13 cellular contexts compared by ENCODE assay signal in the genomic region with DNA sequence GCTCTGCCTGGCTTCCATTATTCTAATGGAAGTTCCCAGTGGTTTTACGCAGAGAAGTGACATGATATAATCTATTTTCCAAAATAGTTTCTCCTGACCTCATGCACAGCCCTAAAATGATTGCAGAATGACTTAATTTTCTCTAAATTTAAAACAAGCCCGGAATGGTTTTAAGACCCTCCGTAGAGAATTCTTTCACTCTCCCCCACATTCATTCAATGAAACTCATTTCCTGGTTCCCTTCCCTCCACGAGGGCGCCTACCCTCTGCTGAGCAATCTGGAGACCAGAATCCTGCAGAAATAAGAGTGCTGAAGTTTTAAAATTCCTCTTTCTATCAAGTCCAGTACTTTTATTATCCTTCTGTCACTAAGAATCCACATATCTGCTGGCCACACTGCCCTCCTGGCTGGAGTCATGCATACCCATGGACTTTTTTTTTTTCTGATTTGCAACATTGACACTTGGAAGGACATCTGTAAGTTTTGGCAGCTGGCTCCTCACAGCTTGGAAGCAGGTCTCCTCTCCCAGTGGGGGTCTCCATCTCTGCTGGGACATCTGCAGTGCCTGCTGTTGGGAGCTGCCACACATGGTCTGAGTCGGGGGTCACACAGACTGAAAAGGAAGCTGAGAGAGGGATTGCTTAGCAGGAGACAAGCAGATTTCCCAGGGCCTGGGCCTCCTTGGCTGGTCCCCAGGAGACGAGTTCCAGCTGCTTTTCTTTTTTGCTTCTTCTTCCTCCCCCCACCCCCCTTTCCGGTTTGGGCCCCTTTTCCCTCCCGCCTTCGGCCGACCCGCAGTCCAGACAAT.
DNase-seq lines count a peak whose midpoint lies in the region; TF ChIP-seq lines count a peak whose summit lies in the region.
"Had no signal": no experiment of that assay in that cellular context is flagged by ENCODE, and none has a peak within 500 bp of the region (broad histone marks: within the 10 kb centered on the region; RNA-seq: fewer than 3 reads in every experiment).

No MANE protein-coding gene starts in this region.

- H4K20me1 ChIP-seq in GM23248 (ENCODE audit: insufficient read depth) (no peaks in the 10 kb centered on the region), hepatocyte (ENCODE audit: insufficient read depth, poor library complexity, severe bottlenecking) (no peaks in the 10 kb centered on the region)

- H3K4me1 ChIP-seq in GM23248 (ENCODE audit: insufficient read depth): peaks cover 21% of the 10 kb centered on the region
- H3K4me1 ChIP-seq in hepatocyte (ENCODE audit: insufficient read depth): peaks cover 6% of the 10 kb centered on the region

- H3K9me3 ChIP-seq in GM23248 (ENCODE audit: low read depth) (no peaks in the 10 kb centered on the region), hepatocyte (ENCODE audit: low read depth) (peaks cover 13% of the 10 kb centered on the region)
- H3K9me3 ChIP-seq: mucosa of descending colon had no signal

- H2AFZ ChIP-seq in GM23248 (peak overlapping the region; percentile 66), hepatocyte (no peak overlapping the region)

- H3F3A ChIP-seq in GM23248 (ENCODE audit: insufficient read depth): peaks cover 10% of the 10 kb centered on the region; the same call in 1 of the 2 replicates

- H3K79me2 ChIP-seq in GM23248 (ENCODE audit: insufficient read depth) (no peaks in the 10 kb centered on the region), hepatocyte (no peaks in the 10 kb centered on the region)

- H3K4me3 ChIP-seq in GM23248 (no peak overlapping the region), brain microvascular endothelial cell (ENCODE audit: low read depth, low read length) (no peak overlapping the region), hepatocyte (no peak overlapping the region), skeletal muscle cell (ENCODE audit: low read depth, low read length) (no peak overlapping the region)
- H3K4me3 ChIP-seq: mucosa of descending colon had no signal

- DNase-seq in GM23248 (peak; percentile 45), brain microvascular endothelial cell (peak; percentile 69), hepatocyte (ENCODE audit: low spot score) (peak; percentile 38), skeletal muscle cell (ENCODE audit: low read depth) (peak; percentile 55), GM10266 (ENCODE audit: extremely low spot score) (no peak)
- no peak for DNase-seq in activated CD4-positive, alpha-beta T cell treated with anti-CD3 and anti-CD28 coated beads for 4 hours
- no peak for DNase-seq in activated naive CD4-positive, alpha-beta T cell treated with anti-CD3 and anti-CD28 coated beads, Interleukin-2, amount 50 U/mL, for 16 hours
- DNase-seq in stimulated activated CD8-positive, alpha-beta memory T cell treated with anti-CD3 and anti-CD28 coated beads, Interleukin-4, amount 100 ng/mL, for 48 hours: no peak
- DNase-seq: activated CD4-positive, alpha-beta T cell treated with anti-CD3 and anti-CD28 coated beads, Interleukin-2, amount 10 ng/mL, durations not matched to agents 7 days and 5 days; activated gamma-delta T cell treated with Interleukin-2 at 50 U/mL for 16 hours; CD4-positive, alpha-beta T cell; mucosa of descending colon; NCI-H1436 treated with DMSO at 0.1 percent for 48 hours had no signal

- no peak overlapping the region for H3K9ac ChIP-seq in GM23248

- TF ChIP-seq CTCF in brain microvascular endothelial cell (IDR thresholded peaks at IDR 0.05; ENCODE audit: low read depth, low read length, missing control alignments) (peak; percentile 5), hepatocyte (IDR thresholded peaks at IDR 0.05; ENCODE audit: poor library complexity) (no peak), GM10266 (IDR thresholded peaks at IDR 0.05; ENCODE audit: control insufficient read depth, insufficient read depth, low read depth, missing control alignments) (no peak)

- no peaks in the 10 kb centered on the region for H3K36me3 ChIP-seq in GM23248 (ENCODE audit: low read depth)
- H3K36me3 ChIP-seq in brain microvascular endothelial cell (replicated peaks): no peaks in the 10 kb centered on the region
- no peaks in the 10 kb centered on the region for H3K36me3 ChIP-seq in hepatocyte (replicated peaks; ENCODE audit: insufficient read depth, low read depth)

- in situ Hi-C loops in GM23248 (cut with MboI) (no loop called here), brain microvascular endothelial cell (cut with HindIII; ENCODE audit: low pct_ligation_motif_present, low sequenced_read_pairs) (no loop called here)

- no peaks in the 10 kb centered on the region for H3K9me2 ChIP-seq in GM23248 (ENCODE audit: insufficient read depth)
- no peaks in the 10 kb centered on the region for H3K9me2 ChIP-seq in hepatocyte (replicated peaks; ENCODE audit: insufficient read depth)

- no peak overlapping the region for H3K27ac ChIP-seq in GM23248
- H3K27ac ChIP-seq in brain microvascular endothelial cell: peak overlapping the region; percentile 64
- peak overlapping the region; percentile 45 for H3K27ac ChIP-seq in hepatocyte

- 12 to 15% methylated on average over 12 of the region's 12 CpGs for WGBS in GM23248 (ENCODE audit: low coverage in 1 of 2, low lambda C conversion rate in 2 of 2, missing lambda C conversion rate in 2 of 2), 2 experiments
- 41% methylated on average over 11 of the region's 12 CpGs for WGBS in hepatocyte (ENCODE audit: low lambda C conversion rate, missing lambda C conversion rate)

- no peaks in the 10 kb centered on the region for H3K27me3 ChIP-seq in GM23248 (replicated peaks; ENCODE audit: insufficient read depth)
- H3K27me3 ChIP-seq in brain microvascular endothelial cell (replicated peaks): no peaks in the 10 kb centered on the region
- H3K27me3 ChIP-seq in hepatocyte: no peaks in the 10 kb centered on the region

- H3K4me2 ChIP-seq in GM23248 (ENCODE audit: unreplicated experiment) (peak overlapping the region; percentile 36), hepatocyte (peak overlapping the region; percentile 41)

Comparison
In these comparisons a context has a peak if more than half of its experiments do, and no peak if none do; other contexts are left out.
1. DNase-seq: peak in GM23248 (single experiment), brain microvascular endothelial cell (single experiment), hepatocyte (single experiment) and skeletal muscle cell (single experiment); none in activated CD4-positive, alpha-beta T cell treated with anti-CD3 and anti-CD28 coated beads for 4 hours (0 of 2), activated naive CD4-positive, alpha-beta T cell treated with anti-CD3 and anti-CD28 coated beads, Interleukin-2, amount 50 U/mL, for 16 hours (single experiment), GM10266 (single experiment) and stimulated activated CD8-positive, alpha-beta memory T cell treated with anti-CD3 and anti-CD28 coated beads, Interleukin-4, amount 100 ng/mL, for 48 hours (single experiment).